Comparison of ENCODE assay signal across 2 cellular contexts in genomic region chr4:75664604-75665003, GRCh38. TPM values are rescaled to one million over a fixed set of nuclear protein-coding genes. Genes with fewer than 3 reads are reported as not detected.
"Had no signal": no experiment of that assay in that cellular context is flagged by ENCODE, and none has a peak within 500 bp of the region (broad histone marks: within the 10 kb centered on the region; RNA-seq: fewer than 3 reads in every experiment).

No MANE protein-coding gene starts in this region.

RNA-seq across cellular contexts. Expression of gene CDKL2, which starts 34.3 kb away (rescaled TPM):
- total RNA-seq: activated B cell treated with CpG ODN at 0.5 μM for 24 hours, SK-MEL-5 had no signal
